8 cellular contexts compared by ENCODE assay signal in genomic region chr2:117785740-117786139, GRCh38. TPM values are rescaled to one million over a fixed set of nuclear protein-coding genes. Genes with fewer than 3 reads are reported as not detected.
DNase-seq lines count a peak whose midpoint lies in the region; ATAC-seq and TF ChIP-seq lines count a peak whose summit lies in the region.

No MANE protein-coding gene starts in this region.

- no peaks in the 10 kb centered on the region for H3K9me3 ChIP-seq in hepatocyte (ENCODE audit: low read depth)

- no peaks in the 10 kb centered on the region for H3K27me3 ChIP-seq in hepatocyte

- POLR2A ChIA-PET in activated CD8-positive, alpha-beta T cell treated with anti-CD3 and anti-CD28 coated beads, Interleukin-2, amount 10 ng/mL, durations not matched to agents 7 days and 5 days (lab: Charles Lee), result no interaction called here

- CTCF ChIA-PET in activated CD8-positive, alpha-beta T cell treated with anti-CD3 and anti-CD28 coated beads, Interleukin-2, amount 10 ng/mL, durations not matched to agents 7 days and 5 days (lab: Charles Lee), result interaction anchor here (0.7 to 1.0 kb wide), 4 partner anchors 8 to 317 kb away, joined by 4 to 6 read pairs (median 6); partner anchors contain the start of gene DDX18

- no peak overlapping the region for H3K4me3 Mint-ChIP-seq in activated CD8-positive, alpha-beta T cell treated with anti-CD3 and anti-CD28 coated beads, Interleukin-2, amount 10 ng/mL, durations not matched to agents 7 days and 5 days

- ATAC-seq in HG03097 (IDR thresholded peaks at IDR 0.05; ENCODE audit: low FRiP score, unreplicated experiment), result peak; percentile 63
- ATAC-seq in activated CD8-positive, alpha-beta T cell treated with anti-CD3 and anti-CD28 coated beads, Interleukin-2, amount 10 ng/mL, durations not matched to agents 7 days and 5 days, result peak; percentile 39
- ATAC-seq in GM19023 (IDR thresholded peaks at IDR 0.05; ENCODE audit: unreplicated experiment), result no peak

- H3K4me1 ChIP-seq in hepatocyte (ENCODE audit: insufficient read depth), result no peaks in the 10 kb centered on the region

- no peaks in the 10 kb centered on the region for H3K4me1 Mint-ChIP-seq in activated CD8-positive, alpha-beta T cell treated with anti-CD3 and anti-CD28 coated beads, Interleukin-2, amount 10 ng/mL, durations not matched to agents 7 days and 5 days (ENCODE audit: low read depth)

- no peak overlapping the region for H3K27ac ChIP-seq in hepatocyte

- no peak overlapping the region for H3K4me2 ChIP-seq in hepatocyte

- TF ChIP-seq CTCF in GM12864 (IDR thresholded peaks at IDR 0.05; ENCODE audit: low read depth, low read length, missing control alignments), result peak; percentile 69
- TF ChIP-seq CTCF in hepatocyte (IDR thresholded peaks at IDR 0.05; ENCODE audit: poor library complexity), result peak; percentile 71

- H3K4me3 ChIP-seq in GM12864 (ENCODE audit: low read depth, low read length) (no peak overlapping the region), hepatocyte (no peak overlapping the region)

- no peaks in the 10 kb centered on the region for H3K79me2 ChIP-seq in hepatocyte

- no peaks in the 10 kb centered on the region for H3K36me3 Mint-ChIP-seq in activated CD8-positive, alpha-beta T cell treated with anti-CD3 and anti-CD28 coated beads, Interleukin-2, amount 10 ng/mL, durations not matched to agents 7 days and 5 days (ENCODE audit: low read depth)

- no peaks in the 10 kb centered on the region for H3K27me3 Mint-ChIP-seq in activated CD8-positive, alpha-beta T cell treated with anti-CD3 and anti-CD28 coated beads, Interleukin-2, amount 10 ng/mL, durations not matched to agents 7 days and 5 days (ENCODE audit: low read depth)

- no peaks in the 10 kb centered on the region for H3K9me3 Mint-ChIP-seq in activated CD8-positive, alpha-beta T cell treated with anti-CD3 and anti-CD28 coated beads, Interleukin-2, amount 10 ng/mL, durations not matched to agents 7 days and 5 days (ENCODE audit: insufficient read depth)

- H3K36me3 ChIP-seq in hepatocyte (replicated peaks; ENCODE audit: insufficient read depth, low read depth), result no peaks in the 10 kb centered on the region

- H3K27ac Mint-ChIP-seq in activated CD8-positive, alpha-beta T cell treated with anti-CD3 and anti-CD28 coated beads, Interleukin-2, amount 10 ng/mL, durations not matched to agents 7 days and 5 days, result no peak overlapping the region

- no peak overlapping the region for H2AFZ ChIP-seq in hepatocyte

- H4K20me1 ChIP-seq in hepatocyte (ENCODE audit: insufficient read depth, poor library complexity, severe bottlenecking), result no peaks in the 10 kb centered on the region

- H3K9me2 ChIP-seq in hepatocyte (replicated peaks; ENCODE audit: insufficient read depth), result no peaks in the 10 kb centered on the region

- DNase-seq in AG20443 (ENCODE audit: low spot score) (peak; percentile 35), GM12864 (ENCODE audit: low read depth) (peak; percentile 5), NCI-H345 (lab: John Stamatoyannopoulos, UW) (peak; percentile 76), hepatocyte (ENCODE audit: low spot score) (peak; percentile 81)
- peak; percentile 60 for DNase-seq in activated CD8-positive, alpha-beta T cell treated with anti-CD3 and anti-CD28 coated beads, Interleukin-2, amount 10 ng/mL, durations not matched to agents 7 days and 5 days
- peak; percentile 35 for DNase-seq in stimulated activated CD4-positive, alpha-beta T cell treated with anti-CD3 and anti-CD28 coated beads, Interleukin-4, amount 100 ng/mL, for 24 hours

RNA-seq across cellular contexts. Expression of gene DDX18, which starts 28.8 kb away (rescaled TPM):
- total RNA-seq in activated CD8-positive, alpha-beta T cell treated with anti-CD3 and anti-CD28 coated beads, Interleukin-2, amount 10 ng/mL, durations not matched to agents 7 days and 5 days, result 10 to 100 TPM; 73.0 to 77.7 TPM
- total RNA-seq in hepatocyte, result 47.0 and 58.9 TPM in 2 replicates
- polyA plus RNA-seq in hepatocyte, result 27.7 and 30.8 TPM in 2 replicates

Comparison
In these comparisons a context has a peak if more than half of its experiments do, and no peak if none do; other contexts are left out.
1. DNase-seq: peak in every context shown above with its lines; median percentile 81 in hepatocyte; 76 in NCI-H345; 60 in activated CD8-positive, alpha-beta T cell treated with anti-CD3 and anti-CD28 coated beads, Interleukin-2, amount 10 ng/mL, durations not matched to agents 7 days and 5 days; 35 in AG20443; 35 in stimulated activated CD4-positive, alpha-beta T cell treated with anti-CD3 and anti-CD28 coated beads, Interleukin-4, amount 100 ng/mL, for 24 hours; 5 in GM12864.